In the genomic region with DNA sequence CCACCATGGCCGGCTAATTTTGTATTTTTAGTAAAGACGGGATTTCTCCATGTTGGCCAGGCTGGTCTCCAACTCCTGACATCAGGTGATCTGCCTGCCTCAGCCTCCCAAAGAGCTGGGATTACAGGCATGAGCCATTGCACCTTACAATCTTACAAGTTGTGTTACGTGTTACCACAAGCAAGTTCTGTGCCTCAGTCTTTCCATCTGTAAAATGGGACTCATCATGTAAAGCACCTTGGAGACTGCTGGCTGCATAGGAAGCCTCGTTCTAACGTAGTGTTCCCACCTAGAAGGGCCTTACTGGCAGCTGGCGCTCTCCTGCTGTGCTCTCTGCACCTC, we compare ENCODE assay signal across 16 cellular contexts. TPM values are rescaled to one million over a fixed set of nuclear protein-coding genes. Genes with fewer than 3 reads are reported as not detected.
DNase-seq lines count a peak whose midpoint lies in the region; ATAC-seq, FAIRE-seq and TF ChIP-seq lines count a peak whose summit lies in the region.
"Had no signal": no experiment of that assay in that cellular context is flagged by ENCODE, and none has a peak within 500 bp of the region (broad histone marks: within the 10 kb centered on the region; RNA-seq: fewer than 3 reads in every experiment).

No MANE protein-coding gene starts in this region.

- H2BK120ac ChIP-seq in mesenchymal stem cell (ENCODE audit: low read depth, low read length): no peak overlapping the region

- H3K9me1 ChIP-seq in K562 (ENCODE audit: control insufficient read depth, insufficient read depth, low read length): no peaks in the 10 kb centered on the region

- H2BK5ac ChIP-seq in mesenchymal stem cell (ENCODE audit: low read depth, low read length, poor library complexity, severe bottlenecking): no peak overlapping the region

- H3K36me3 ChIP-seq in K562 (ENCODE audit: control insufficient read depth, insufficient read depth, low read length) (no peaks in the 10 kb centered on the region), mesenchymal stem cell (ENCODE audit: control insufficient read depth in 1 of 2, insufficient read depth in 2 of 2, low read depth in 1 of 2, low read length in 2 of 2) (peaks cover 15 to 27% of the 10 kb centered on the region in 2 experiments)

- no peak for FAIRE-seq in K562 (lab: Jason Lieb, UNC)

- H3K79me1 ChIP-seq in mesenchymal stem cell (replicated peaks; ENCODE audit: low read length, poor library complexity, severe bottlenecking): peaks cover 7% of the 10 kb centered on the region

- WGBS in K562 (ENCODE audit: insufficient coverage, low coverage, missing lambda C conversion rate): 36% methylated on average over 4 of the region's 6 CpGs
- 84% methylated on average over 6 of the region's 6 CpGs for WGBS in mesenchymal stem cell

- POLR2A ChIA-PET in K562 (lab: Yijun Ruan, JAX): interaction anchor here (0.6 to 0.9 kb wide), 2 partner anchors 10 to 60 kb away, joined by 4 to 5 read pairs; partner anchors contain the start of gene DNAJB2

- H3K79me2 ChIP-seq in K562 (ENCODE audit: control insufficient read depth, insufficient read depth, low read length): no peaks in the 10 kb centered on the region

- no peaks in the 10 kb centered on the region for H3K9me3 ChIP-seq in K562 (replicated peaks; ENCODE audit: control insufficient read depth, insufficient read depth, low read depth, low read length)
- H3K9me3 ChIP-seq in mesenchymal stem cell (ENCODE audit: control insufficient read depth, low read length): no peaks in the 10 kb centered on the region
- H3K9me3 ChIP-seq: mucosa of descending colon had no signal

- H3K4me1 ChIP-seq in K562 (replicated peaks in 1 of 2; ENCODE audit: control insufficient read depth in 2 of 2, insufficient read depth in 2 of 2, low read length in 2 of 2) (peaks cover 32 to 64% of the 10 kb centered on the region in 2 experiments), mesenchymal stem cell (ENCODE audit: control insufficient read depth, insufficient read depth, low read depth, low read length) (peaks cover 15% of the 10 kb centered on the region)

- in situ Hi-C loops in K562 (cut with MboI): no loop called here

- H2AK5ac ChIP-seq in mesenchymal stem cell (ENCODE audit: low read length, severe bottlenecking): no peak overlapping the region

- H3K27me3 ChIP-seq in K562 (ENCODE audit: control insufficient read depth in 2 of 2, insufficient read depth in 2 of 2, low read length in 2 of 2) (no peaks in the 10 kb centered on the region), mesenchymal stem cell (ENCODE audit: control insufficient read depth in 1 of 2, insufficient read depth in 1 of 2, low read length in 2 of 2) (no peaks in the 10 kb centered on the region)
- H3K27me3 ChIP-seq: cardiac muscle cell had no signal

- TF ChIP-seq RAD21 in K562 (CRISPR knock-in tag; conservative IDR thresholded peaks at IDR 0.05 in 1 of 2, IDR thresholded peaks at IDR 0.05 in 1 of 2): no peak

- H3K9ac ChIP-seq in K562 (ENCODE audit: insufficient read depth in 1 of 2, low read depth in 2 of 2, low read length in 2 of 2) (no peak overlapping the region), mesenchymal stem cell (ENCODE audit: low read length) (peak overlapping the region; percentile 75)

- H2BK12ac ChIP-seq in mesenchymal stem cell (ENCODE audit: low read length in 2 of 2): no peak overlapping the region

- no peak for TF ChIP-seq CTCF in K562 (IDR thresholded peaks at IDR 0.05 in 2 of 3, conservative IDR thresholded peaks at IDR 0.05 in 1 of 3; ENCODE audit: insufficient read depth in 2 of 3, low read depth in 1 of 3, low read length in 3 of 3)

- H3K27ac ChIP-seq in K562 (ENCODE audit: extremely low read depth, low read depth, low read length) (no peak overlapping the region), mesenchymal stem cell (ENCODE audit: low read length, poor library complexity, severe bottlenecking) (no peak overlapping the region), temporal lobe (ENCODE audit: low read depth, low read length) (peak overlapping the region; percentile 100)
- H3K27ac ChIP-seq: cardiac muscle cell had no signal

- no peak overlapping the region for H3K18ac ChIP-seq in mesenchymal stem cell (ENCODE audit: low read depth in 1 of 2, low read length in 2 of 2)

- no peak overlapping the region for H2BK15ac ChIP-seq in mesenchymal stem cell (ENCODE audit: low read depth, poor library complexity, severe bottlenecking)

- H4K20me1 ChIP-seq in K562 (replicated peaks; ENCODE audit: control insufficient read depth, insufficient read depth, low read length): no peaks in the 10 kb centered on the region

- TF ChIP-seq POLR2A in K562 (conservative IDR thresholded peaks at IDR 0.05): no peak

- H3K4me2 ChIP-seq in K562 (ENCODE audit: insufficient read depth, low read length): no peak overlapping the region
- H3K4me2 ChIP-seq in mesenchymal stem cell (ENCODE audit: low read length, poor library complexity, severe bottlenecking): no peak overlapping the region

- H2AFZ ChIP-seq in K562 (ENCODE audit: low read depth, low read length) (no peak overlapping the region), mesenchymal stem cell (ENCODE audit: low read depth, low read length) (no peak overlapping the region)

- CTCF ChIA-PET in K562 (lab: Yijun Ruan, JAX; ENCODE audit: low intra/inter-chr PET ratio): no interaction called here

- H4K8ac ChIP-seq in mesenchymal stem cell (ENCODE audit: low read length): no peak overlapping the region

- ATAC-seq in K562 (no peak), GM21576 (IDR thresholded peaks at IDR 0.05; ENCODE audit: unreplicated experiment) (no peak)
- ATAC-seq: activated CD4-positive, CD25-positive, alpha-beta regulatory T cell treated with anti-CD3 and anti-CD28 coated beads, Interleukin-2, amount 50 U/mL, for 24 hours had no signal

- no peak overlapping the region for H3K4me3 ChIP-seq in K562
- H3K4me3 ChIP-seq in mesenchymal stem cell (ENCODE audit: insufficient read depth in 1 of 2, low read depth in 1 of 2, low read length in 2 of 2): peak overlapping the region in 1 of 2 experiments; percentile 54
- H3K4me3 ChIP-seq: cardiac muscle cell, mucosa of descending colon had no signal

- no peak overlapping the region for H3K4ac ChIP-seq in mesenchymal stem cell (ENCODE audit: low read depth in 1 of 2, low read length in 2 of 2)

- peak; percentile 35 for DNase-seq in NCI-H69 (lab: John Stamatoyannopoulos, UW)
- no peak for DNase-seq in K562 (ENCODE audit: extremely low read depth in 1 of 4, low spot score in 3 of 4)
- DNase-seq in mesenchymal stem cell: no peak
- no peak for DNase-seq in kidney tubule cell (ENCODE audit: low spot score)
- no peak for DNase-seq in NCI-H446 treated with DMSO at 0.1 percent for 48 hours (lab: John Stamatoyannopoulos, UW)
- DNase-seq: DMS153, NCI-H2171, trophoblast cell had no signal

- TF ChIP-seq EP300 in K562 (IDR thresholded peaks at IDR 0.05; ENCODE audit: low read length): no peak

- no peak overlapping the region for H4K91ac ChIP-seq in mesenchymal stem cell (ENCODE audit: low read length)

- H3K23ac ChIP-seq in mesenchymal stem cell (ENCODE audit: low read length in 2 of 2): no peak overlapping the region

- H3K14ac ChIP-seq in mesenchymal stem cell (ENCODE audit: low read length in 2 of 2): no peak overlapping the region

- intact Hi-C loops in K562 (cut with micrococcal nuclease): no loop called here

- BruUV-seq in K562 (replicated peaks; lab: Mats Ljungman, UMichigan): no TSS peak

RNA-seq across cellular contexts. Expression of gene DNAJB2, which starts 10.0 kb away (rescaled TPM):
- 11.1 and 15.9 TPM in 2 replicates for total RNA-seq in K562 (2011; cell fraction: chromatin; rRNA removed; ENCODE audit: low replicate concordance)
- total RNA-seq in K562 (2011; cell fraction: nucleolus; rRNA removed): 9.1 and 10.3 TPM in 2 replicates
- 7.7 and 9.6 TPM in 2 replicates for total RNA-seq in K562 (2011; cell fraction: nucleoplasm; rRNA removed)
- total RNA-seq in K562 (2014; rRNA removed) (1.6 and 1.7 TPM in 2 replicates), K562 (2014; rRNA removed; fragmentation: Illumina TruSeq; extraction: Trizol) (0.99 and 1.1 TPM in 2 replicates), K562 (2015; rRNA removed; fragmentation: Illumina TruSeq; extraction: Trizol) (1.7 and 2.1 TPM in 2 replicates), K562 (2021) (2.5 and 2.8 TPM in 2 replicates), temporal lobe (81.1 TPM)
- polyA plus RNA-seq in K562 (2011; rRNA removed) (2.6 and 8.2 TPM in 2 replicates), K562 (2014; fragmentation: Illumina TruSeq; extraction: Trizol) (1.8 and 2.2 TPM in 2 replicates), K562 (2014; fragmentation: Nextera tagmentation; extraction: Ambion mirVana) (under 1 TPM in 1 of 2 experiments, not detected in 1; 0.08 TPM), K562 (2014; rRNA removed) (3.0 and 3.9 TPM in 2 replicates)
- polyA plus RNA-seq in K562 (2011; cell fraction: cytosol; rRNA removed): 3.7 and 7.3 TPM in 2 replicates
- 9.3 and 20.5 TPM in 2 replicates for polyA plus RNA-seq in K562 (2011; cell fraction: nucleus; rRNA removed)
- 5.0 and 8.5 TPM in 2 replicates for polyA plus RNA-seq in K562 (2012)
- polyA minus RNA-seq in K562 (2011; rRNA and poly(A)+ RNA removed): 2.0 and 4.1 TPM in 2 replicates
- polyA minus RNA-seq in K562 (2011; cell fraction: cytosol; rRNA and poly(A)+ RNA removed): 3.9 and 4.7 TPM in 2 replicates
- polyA minus RNA-seq in K562 (2011; cell fraction: nucleus; rRNA and poly(A)+ RNA removed): 3.4 and 10.0 TPM in 2 replicates
- 32.5 TPM for polyA plus RNA-seq in mesenchymal stem cell (2013, experiment 1 of 2)
- 34.8 TPM for polyA plus RNA-seq in mesenchymal stem cell (2013, experiment 2 of 2)

RNA-seq across cellular contexts. Expression of gene PTPRN, which starts 20.0 kb away (rescaled TPM):
- total RNA-seq in K562 (2011; cell fraction: chromatin; rRNA removed; ENCODE audit: low replicate concordance): 7.3 and 20.4 TPM in 2 replicates
- total RNA-seq in K562 (2011; cell fraction: nucleolus; rRNA removed): 5.5 and 20.2 TPM in 2 replicates
- total RNA-seq in K562 (2011; cell fraction: nucleoplasm; rRNA removed): 6.1 and 11.5 TPM in 2 replicates
- total RNA-seq in K562 (2014; rRNA removed) (0.45 and 0.53 TPM in 2 replicates), K562 (2014; rRNA removed; fragmentation: Illumina TruSeq; extraction: Trizol) (0.03 and 0.25 TPM in 2 replicates), K562 (2015; rRNA removed; fragmentation: Illumina TruSeq; extraction: Trizol) (0.23 and 0.40 TPM in 2 replicates), K562 (2021) (0.67 and 0.71 TPM in 2 replicates), temporal lobe (32.7 TPM)
- polyA plus RNA-seq in K562 (2011; rRNA removed) (1.2 and 2.4 TPM in 2 replicates), K562 (2014; fragmentation: Illumina TruSeq; extraction: Trizol) (0.30 and 0.93 TPM in 2 replicates), K562 (2014; fragmentation: Nextera tagmentation; extraction: Ambion mirVana) (under 1 TPM in 1 of 2 experiments, not detected in 1; 0.15 TPM), K562 (2014; rRNA removed) (0.98 and 1.3 TPM in 2 replicates)
- polyA plus RNA-seq in K562 (2011; cell fraction: cytosol; rRNA removed): 1.2 and 6.3 TPM in 2 replicates
- 3.5 and 11.2 TPM in 2 replicates for polyA plus RNA-seq in K562 (2011; cell fraction: nucleus; rRNA removed)
- 1.2 and 1.7 TPM in 2 replicates for polyA plus RNA-seq in K562 (2012)
- 0.90 and 1.6 TPM in 2 replicates for polyA minus RNA-seq in K562 (2011; rRNA and poly(A)+ RNA removed)
- polyA minus RNA-seq in K562 (2011; cell fraction: cytosol; rRNA and poly(A)+ RNA removed): 3.7 and 5.7 TPM in 2 replicates
- 0.67 and 3.2 TPM in 2 replicates for polyA minus RNA-seq in K562 (2011; cell fraction: nucleus; rRNA and poly(A)+ RNA removed)
- 0.36 TPM for polyA plus RNA-seq in mesenchymal stem cell (2013, experiment 1 of 2)
- polyA plus RNA-seq in mesenchymal stem cell (2013, experiment 2 of 2): 0.47 TPM
- total RNA-seq: T-helper 2 cell treated with Interferon-gamma antibody and Interleukin-4, amounts not matched to agents 100 ng/mL and 5 ng/mL, for 36 hours had no signal

RNA-seq across cellular contexts. Expression of gene TUBA4A, which starts 35.4 kb away (rescaled TPM):
- 31.2 and 48.4 TPM in 2 replicates for total RNA-seq in K562 (2011; cell fraction: chromatin; rRNA removed; ENCODE audit: low replicate concordance)
- 21.7 and 30.7 TPM in 2 replicates for total RNA-seq in K562 (2011; cell fraction: nucleolus; rRNA removed)
- 25.6 and 26.8 TPM in 2 replicates for total RNA-seq in K562 (2011; cell fraction: nucleoplasm; rRNA removed)
- total RNA-seq in K562 (2014; rRNA removed): 32.8 and 47.0 TPM in 2 replicates
- 30.0 and 32.1 TPM in 2 replicates for total RNA-seq in K562 (2014; rRNA removed; fragmentation: Illumina TruSeq; extraction: Trizol)
- 25.1 and 26.9 TPM in 2 replicates for total RNA-seq in K562 (2015; rRNA removed; fragmentation: Illumina TruSeq; extraction: Trizol)
- 52.4 and 57.6 TPM in 2 replicates for total RNA-seq in K562 (2021)
- 48.6 and 71.9 TPM in 2 replicates for polyA plus RNA-seq in K562 (2011; rRNA removed)
- polyA plus RNA-seq in K562 (2011; cell fraction: cytosol; rRNA removed): 91.8 and 167 TPM in 2 replicates
- 89.0 and 90.1 TPM in 2 replicates for polyA plus RNA-seq in K562 (2011; cell fraction: nucleus; rRNA removed)
- 60.3 and 69.5 TPM in 2 replicates for polyA plus RNA-seq in K562 (2012)
- 126 and 174 TPM in 2 replicates for polyA plus RNA-seq in K562 (2014; fragmentation: Illumina TruSeq; extraction: Trizol)
- polyA plus RNA-seq in K562 (2014; fragmentation: Nextera tagmentation; extraction: Ambion mirVana): 10 to 100 TPM; 31.5 to 60.0 TPM
- 42.4 and 48.9 TPM in 2 replicates for polyA plus RNA-seq in K562 (2014; rRNA removed)
- polyA minus RNA-seq in K562 (2011; rRNA and poly(A)+ RNA removed): 19.6 and 23.6 TPM in 2 replicates
- 25.1 and 27.8 TPM in 2 replicates for polyA minus RNA-seq in K562 (2011; cell fraction: cytosol; rRNA and poly(A)+ RNA removed)
- polyA minus RNA-seq in K562 (2011; cell fraction: nucleus; rRNA and poly(A)+ RNA removed): 12.7 and 18.3 TPM in 2 replicates
- 11.2 TPM for polyA plus RNA-seq in mesenchymal stem cell (2013, experiment 1 of 2)
- polyA plus RNA-seq in mesenchymal stem cell (2013, experiment 2 of 2): 9.3 TPM
- total RNA-seq in temporal lobe: 2.5 TPM

RNA-seq across cellular contexts. Expression of gene TUBA4B, which starts 36.1 kb away (rescaled TPM):
- not detected in 2 replicates for total RNA-seq in K562 (2011; cell fraction: chromatin; rRNA removed; ENCODE audit: low replicate concordance)
- total RNA-seq in K562 (2011; cell fraction: nucleolus; rRNA removed): not detected in 2 replicates
- not detected in 2 replicates for total RNA-seq in K562 (2011; cell fraction: nucleoplasm; rRNA removed)
- total RNA-seq in K562 (2014; rRNA removed) (not detected in 2 replicates), K562 (2014; rRNA removed; fragmentation: Illumina TruSeq; extraction: Trizol) (not detected in 2 replicates), K562 (2015; rRNA removed; fragmentation: Illumina TruSeq; extraction: Trizol) (not detected in 2 replicates), K562 (2021) (not detected in 2 replicates), temporal lobe (not detected)
- polyA plus RNA-seq in K562 (2011; rRNA removed) (not detected in 2 replicates), K562 (2014; fragmentation: Illumina TruSeq; extraction: Trizol) (not detected in 2 replicates), K562 (2014; fragmentation: Nextera tagmentation; extraction: Ambion mirVana) (under 1 TPM in 1 of 2 experiments, not detected in 1; 0.04 TPM), K562 (2014; rRNA removed) (not detected in 2 replicates)
- polyA plus RNA-seq in K562 (2011; cell fraction: cytosol; rRNA removed): not detected in 2 replicates
- not detected in 2 replicates for polyA plus RNA-seq in K562 (2011; cell fraction: nucleus; rRNA removed)
- polyA plus RNA-seq in K562 (2012): 0.05 TPM in 1 of 2 replicates, not detected in the other
- not detected in 2 replicates for polyA minus RNA-seq in K562 (2011; rRNA and poly(A)+ RNA removed)
- not detected in 2 replicates for polyA minus RNA-seq in K562 (2011; cell fraction: cytosol; rRNA and poly(A)+ RNA removed)
- not detected in 2 replicates for polyA minus RNA-seq in K562 (2011; cell fraction: nucleus; rRNA and poly(A)+ RNA removed)
- not detected for polyA plus RNA-seq in mesenchymal stem cell (2013, experiment 1 of 2)
- polyA plus RNA-seq in mesenchymal stem cell (2013, experiment 2 of 2): not detected
- total RNA-seq: cardiac muscle cell; kidney epithelial cell; mucosa of descending colon; T-helper 2 cell treated with Interferon-gamma antibody and Interleukin-4, amounts not matched to agents 100 ng/mL and 5 ng/mL, for 36 hours had no signal
- polyA plus RNA-seq: BJ, cardiac muscle cell had no signal

RNA-seq across cellular contexts. Expression of gene RESP18, which starts 43.4 kb away (rescaled TPM):
- not detected in 2 replicates for total RNA-seq in K562 (2011; cell fraction: chromatin; rRNA removed; ENCODE audit: low replicate concordance)
- total RNA-seq in K562 (2011; cell fraction: nucleolus; rRNA removed): not detected in 2 replicates
- not detected in 2 replicates for total RNA-seq in K562 (2011; cell fraction: nucleoplasm; rRNA removed)
- total RNA-seq in K562 (2014; rRNA removed) (not detected in 2 replicates), K562 (2014; rRNA removed; fragmentation: Illumina TruSeq; extraction: Trizol) (not detected in 2 replicates), K562 (2015; rRNA removed; fragmentation: Illumina TruSeq; extraction: Trizol) (not detected in 2 replicates), K562 (2021) (not detected in 2 replicates), temporal lobe (1.2 TPM)
- polyA plus RNA-seq in K562 (2011; rRNA removed) (not detected in 2 replicates), K562 (2014; fragmentation: Illumina TruSeq; extraction: Trizol) (not detected in 2 replicates), K562 (2014; fragmentation: Nextera tagmentation; extraction: Ambion mirVana) (not detected), K562 (2014; rRNA removed) (not detected in 2 replicates)
- not detected in 2 replicates for polyA plus RNA-seq in K562 (2011; cell fraction: cytosol; rRNA removed)
- not detected in 2 replicates for polyA plus RNA-seq in K562 (2011; cell fraction: nucleus; rRNA removed)
- not detected in 2 replicates for polyA plus RNA-seq in K562 (2012)
- polyA minus RNA-seq in K562 (2011; rRNA and poly(A)+ RNA removed): not detected in 2 replicates
- not detected in 2 replicates for polyA minus RNA-seq in K562 (2011; cell fraction: cytosol; rRNA and poly(A)+ RNA removed)
- not detected in 2 replicates for polyA minus RNA-seq in K562 (2011; cell fraction: nucleus; rRNA and poly(A)+ RNA removed)
- polyA plus RNA-seq in mesenchymal stem cell (2013, experiment 1 of 2): not detected
- polyA plus RNA-seq in mesenchymal stem cell (2013, experiment 2 of 2): not detected
- total RNA-seq: cardiac muscle cell; kidney epithelial cell; mucosa of descending colon; T-helper 2 cell treated with Interferon-gamma antibody and Interleukin-4, amounts not matched to agents 100 ng/mL and 5 ng/mL, for 36 hours had no signal
- polyA plus RNA-seq: BJ, cardiac muscle cell had no signal
